In the genomic region with DNA sequence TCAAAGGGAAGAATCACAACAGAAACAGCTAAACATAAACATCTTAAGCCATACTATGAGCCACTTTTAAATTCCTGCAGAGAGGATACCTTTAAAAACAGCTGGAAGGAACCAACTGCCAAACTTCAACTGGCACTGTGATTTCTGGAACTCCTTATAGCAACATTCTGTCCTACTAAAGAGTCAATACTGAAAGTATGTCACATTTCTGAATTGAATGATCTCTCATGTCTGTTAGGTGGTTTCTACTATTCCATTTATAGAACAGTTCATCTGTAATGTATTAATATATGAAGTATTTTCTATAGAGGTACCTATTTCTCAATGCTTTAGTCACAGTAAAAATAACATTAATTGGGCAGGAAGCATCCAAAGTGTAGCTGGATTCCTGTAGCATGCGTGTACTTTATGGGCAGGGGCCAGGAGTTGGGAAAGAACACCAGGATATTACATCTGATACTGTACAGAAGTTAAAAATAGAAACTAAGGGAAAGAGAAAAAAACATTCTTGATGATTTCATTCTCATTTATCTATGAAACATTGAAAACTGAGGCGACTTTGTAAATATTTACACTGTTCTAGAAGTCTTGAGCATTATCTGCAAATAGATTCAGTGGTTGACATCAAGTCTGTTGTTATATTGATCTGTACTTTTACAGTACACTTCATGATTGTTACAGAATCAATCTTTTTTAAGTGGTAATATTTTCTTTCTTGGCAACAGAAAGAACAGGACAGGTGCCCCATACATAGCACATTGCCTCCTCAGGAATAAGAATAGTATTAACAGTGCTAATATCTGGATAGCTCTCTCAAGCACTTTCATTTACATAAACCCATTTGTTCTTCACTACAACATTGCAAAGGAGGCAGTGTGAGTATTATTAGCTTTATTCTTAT, we compare ENCODE assay signal across 1 cellular context.
TF ChIP-seq lines count a peak whose summit lies in the region.

No MANE protein-coding gene starts in this region.

TF ChIP-seq in GM12878, 131 proteins besides CTCF, POLR2A, EP300 and RAD21 (continued from another document and continues in another):
- TF ChIP-seq, protein P1, sequence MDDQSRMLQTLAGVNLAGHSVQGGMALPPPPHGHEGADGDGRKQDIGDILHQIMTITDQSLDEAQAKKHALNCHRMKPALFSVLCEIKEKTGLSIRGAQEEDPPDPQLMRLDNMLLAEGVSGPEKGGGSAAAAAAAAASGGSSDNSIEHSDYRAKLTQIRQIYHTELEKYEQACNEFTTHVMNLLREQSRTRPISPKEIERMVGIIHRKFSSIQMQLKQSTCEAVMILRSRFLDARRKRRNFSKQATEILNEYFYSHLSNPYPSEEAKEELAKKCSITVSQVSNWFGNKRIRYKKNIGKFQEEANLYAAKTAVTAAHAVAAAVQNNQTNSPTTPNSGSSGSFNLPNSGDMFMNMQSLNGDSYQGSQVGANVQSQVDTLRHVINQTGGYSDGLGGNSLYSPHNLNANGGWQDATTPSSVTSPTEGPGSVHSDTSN (IDR thresholded peaks at IDR 0.05; ENCODE audit: insufficient replicate concordance, low read depth, low read length): no peak
- TF ChIP-seq BACH1 (IDR thresholded peaks at IDR 0.05; ENCODE audit: borderline replicate concordance): no peak
- no peak for TF ChIP-seq SPI1 (IDR thresholded peaks at IDR 0.05; ENCODE audit: borderline replicate concordance, insufficient read depth, low read depth, low read length)
- no peak for TF ChIP-seq TAF1 (IDR thresholded peaks at IDR 0.05; ENCODE audit: borderline replicate concordance, low read depth, low read length)
- no peak for TF ChIP-seq CBX3 (IDR thresholded peaks at IDR 0.05; ENCODE audit: borderline replicate concordance, low read depth)
- TF ChIP-seq SP1 (IDR thresholded peaks at IDR 0.05; ENCODE audit: low read depth, low read length): no peak
- no peak for TF ChIP-seq EGR1 (IDR thresholded peaks at IDR 0.05; ENCODE audit: borderline replicate concordance in 1 of 2, low read depth in 2 of 2, low read length in 2 of 2)
- no peak for TF ChIP-seq EZH2 (IDR thresholded peaks at IDR 0.05; ENCODE audit: borderline replicate concordance, control insufficient read depth, low read depth, low read length)
- peak; percentile 37 for TF ChIP-seq IKZF1 (conservative IDR thresholded peaks at IDR 0.05)
- TF ChIP-seq, protein P2, sequence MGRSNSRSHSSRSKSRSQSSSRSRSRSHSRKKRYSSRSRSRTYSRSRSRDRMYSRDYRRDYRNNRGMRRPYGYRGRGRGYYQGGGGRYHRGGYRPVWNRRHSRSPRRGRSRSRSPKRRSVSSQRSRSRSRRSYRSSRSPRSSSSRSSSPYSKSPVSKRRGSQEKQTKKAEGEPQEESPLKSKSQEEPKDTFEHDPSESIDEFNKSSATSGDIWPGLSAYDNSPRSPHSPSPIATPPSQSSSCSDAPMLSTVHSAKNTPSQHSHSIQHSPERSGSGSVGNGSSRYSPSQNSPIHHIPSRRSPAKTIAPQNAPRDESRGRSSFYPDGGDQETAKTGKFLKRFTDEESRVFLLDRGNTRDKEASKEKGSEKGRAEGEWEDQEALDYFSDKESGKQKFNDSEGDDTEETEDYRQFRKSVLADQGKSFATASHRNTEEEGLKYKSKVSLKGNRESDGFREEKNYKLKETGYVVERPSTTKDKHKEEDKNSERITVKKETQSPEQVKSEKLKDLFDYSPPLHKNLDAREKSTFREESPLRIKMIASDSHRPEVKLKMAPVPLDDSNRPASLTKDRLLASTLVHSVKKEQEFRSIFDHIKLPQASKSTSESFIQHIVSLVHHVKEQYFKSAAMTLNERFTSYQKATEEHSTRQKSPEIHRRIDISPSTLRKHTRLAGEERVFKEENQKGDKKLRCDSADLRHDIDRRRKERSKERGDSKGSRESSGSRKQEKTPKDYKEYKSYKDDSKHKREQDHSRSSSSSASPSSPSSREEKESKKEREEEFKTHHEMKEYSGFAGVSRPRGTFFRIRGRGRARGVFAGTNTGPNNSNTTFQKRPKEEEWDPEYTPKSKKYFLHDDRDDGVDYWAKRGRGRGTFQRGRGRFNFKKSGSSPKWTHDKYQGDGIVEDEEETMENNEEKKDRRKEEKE (IDR thresholded peaks at IDR 0.05): no peak
- no peak for TF ChIP-seq POLR2AphosphoS2 (IDR thresholded peaks at IDR 0.05; ENCODE audit: low read depth, low read length)
- TF ChIP-seq NFXL1 (IDR thresholded peaks at IDR 0.05; ENCODE audit: borderline replicate concordance): no peak
- TF ChIP-seq RUNX3 (IDR thresholded peaks at IDR 0.05; ENCODE audit: low read length): peak; percentile 54; the same call in 1 of the 2 replicates
- TF ChIP-seq JUNB (IDR thresholded peaks at IDR 0.05): peak; percentile 80
- TF ChIP-seq, protein P3, sequence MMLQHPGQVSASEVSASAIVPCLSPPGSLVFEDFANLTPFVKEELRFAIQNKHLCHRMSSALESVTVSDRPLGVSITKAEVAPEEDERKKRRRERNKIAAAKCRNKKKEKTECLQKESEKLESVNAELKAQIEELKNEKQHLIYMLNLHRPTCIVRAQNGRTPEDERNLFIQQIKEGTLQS (IDR thresholded peaks at IDR 0.05; ENCODE audit: borderline replicate concordance, extremely low read depth, low read depth, low read length): no peak
- TF ChIP-seq NFIC (IDR thresholded peaks at IDR 0.05; ENCODE audit: low read depth, low read length): peak; percentile 95
- TF ChIP-seq, protein P4, sequence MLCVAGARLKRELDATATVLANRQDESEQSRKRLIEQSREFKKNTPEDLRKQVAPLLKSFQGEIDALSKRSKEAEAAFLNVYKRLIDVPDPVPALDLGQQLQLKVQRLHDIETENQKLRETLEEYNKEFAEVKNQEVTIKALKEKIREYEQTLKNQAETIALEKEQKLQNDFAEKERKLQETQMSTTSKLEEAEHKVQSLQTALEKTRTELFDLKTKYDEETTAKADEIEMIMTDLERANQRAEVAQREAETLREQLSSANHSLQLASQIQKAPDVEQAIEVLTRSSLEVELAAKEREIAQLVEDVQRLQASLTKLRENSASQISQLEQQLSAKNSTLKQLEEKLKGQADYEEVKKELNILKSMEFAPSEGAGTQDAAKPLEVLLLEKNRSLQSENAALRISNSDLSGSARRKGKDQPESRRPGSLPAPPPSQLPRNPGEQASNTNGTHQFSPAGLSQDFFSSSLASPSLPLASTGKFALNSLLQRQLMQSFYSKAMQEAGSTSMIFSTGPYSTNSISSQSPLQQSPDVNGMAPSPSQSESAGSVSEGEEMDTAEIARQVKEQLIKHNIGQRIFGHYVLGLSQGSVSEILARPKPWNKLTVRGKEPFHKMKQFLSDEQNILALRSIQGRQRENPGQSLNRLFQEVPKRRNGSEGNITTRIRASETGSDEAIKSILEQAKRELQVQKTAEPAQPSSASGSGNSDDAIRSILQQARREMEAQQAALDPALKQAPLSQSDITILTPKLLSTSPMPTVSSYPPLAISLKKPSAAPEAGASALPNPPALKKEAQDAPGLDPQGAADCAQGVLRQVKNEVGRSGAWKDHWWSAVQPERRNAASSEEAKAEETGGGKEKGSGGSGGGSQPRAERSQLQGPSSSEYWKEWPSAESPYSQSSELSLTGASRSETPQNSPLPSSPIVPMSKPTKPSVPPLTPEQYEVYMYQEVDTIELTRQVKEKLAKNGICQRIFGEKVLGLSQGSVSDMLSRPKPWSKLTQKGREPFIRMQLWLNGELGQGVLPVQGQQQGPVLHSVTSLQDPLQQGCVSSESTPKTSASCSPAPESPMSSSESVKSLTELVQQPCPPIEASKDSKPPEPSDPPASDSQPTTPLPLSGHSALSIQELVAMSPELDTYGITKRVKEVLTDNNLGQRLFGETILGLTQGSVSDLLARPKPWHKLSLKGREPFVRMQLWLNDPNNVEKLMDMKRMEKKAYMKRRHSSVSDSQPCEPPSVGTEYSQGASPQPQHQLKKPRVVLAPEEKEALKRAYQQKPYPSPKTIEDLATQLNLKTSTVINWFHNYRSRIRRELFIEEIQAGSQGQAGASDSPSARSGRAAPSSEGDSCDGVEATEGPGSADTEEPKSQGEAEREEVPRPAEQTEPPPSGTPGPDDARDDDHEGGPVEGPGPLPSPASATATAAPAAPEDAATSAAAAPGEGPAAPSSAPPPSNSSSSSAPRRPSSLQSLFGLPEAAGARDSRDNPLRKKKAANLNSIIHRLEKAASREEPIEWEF (IDR thresholded peaks at IDR 0.05; ENCODE audit: insufficient replicate concordance, low read depth, low read length): no peak
- TF ChIP-seq NR2F1 (conservative IDR thresholded peaks at IDR 0.05): no peak
- TF ChIP-seq TCF12 (IDR thresholded peaks at IDR 0.05; ENCODE audit: low read depth, low read length): no peak
- no peak for TF ChIP-seq FOXK2 (IDR thresholded peaks at IDR 0.05)
- TF ChIP-seq CEBPB (IDR thresholded peaks at IDR 0.05; ENCODE audit: borderline replicate concordance in 1 of 2, low read depth in 2 of 2, low read length in 2 of 2): no peak
- TF ChIP-seq NR2C2 (IDR thresholded peaks at IDR 0.05; ENCODE audit: borderline replicate concordance, control insufficient read depth, insufficient read length, low read depth): no peak
- TF ChIP-seq FOXM1 (IDR thresholded peaks at IDR 0.05; ENCODE audit: low read depth, low read length): peak; percentile 91
- TF ChIP-seq ASH2L (IDR thresholded peaks at IDR 0.05; ENCODE audit: borderline replicate concordance, low read depth): no peak
- TF ChIP-seq PAX5 (IDR thresholded peaks at IDR 0.05; ENCODE audit: borderline replicate concordance, low read depth, low read length): no peak
- TF ChIP-seq SMC3 (IDR thresholded peaks at IDR 0.05; ENCODE audit: borderline replicate concordance, low read length): no peak
- TF ChIP-seq SRF (IDR thresholded peaks at IDR 0.05; ENCODE audit: low read depth in 2 of 2, low read length in 2 of 2): no peak
- no peak for TF ChIP-seq HCFC1 (IDR thresholded peaks at IDR 0.05; ENCODE audit: low read length)
- TF ChIP-seq, protein P5, sequence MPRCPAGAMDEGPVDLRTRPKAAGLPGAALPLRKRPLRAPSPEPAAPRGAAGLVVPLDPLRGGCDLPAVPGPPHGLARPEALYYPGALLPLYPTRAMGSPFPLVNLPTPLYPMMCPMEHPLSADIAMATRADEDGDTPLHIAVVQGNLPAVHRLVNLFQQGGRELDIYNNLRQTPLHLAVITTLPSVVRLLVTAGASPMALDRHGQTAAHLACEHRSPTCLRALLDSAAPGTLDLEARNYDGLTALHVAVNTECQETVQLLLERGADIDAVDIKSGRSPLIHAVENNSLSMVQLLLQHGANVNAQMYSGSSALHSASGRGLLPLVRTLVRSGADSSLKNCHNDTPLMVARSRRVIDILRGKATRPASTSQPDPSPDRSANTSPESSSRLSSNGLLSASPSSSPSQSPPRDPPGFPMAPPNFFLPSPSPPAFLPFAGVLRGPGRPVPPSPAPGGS (IDR thresholded peaks at IDR 0.05; ENCODE audit: borderline replicate concordance, insufficient read depth, low read depth, low read length, poor library complexity, severe bottlenecking): no peak
- no peak for TF ChIP-seq NRF1 (conservative IDR thresholded peaks at IDR 0.05; ENCODE audit: low read depth, low read length)
- TF ChIP-seq, protein P6, sequence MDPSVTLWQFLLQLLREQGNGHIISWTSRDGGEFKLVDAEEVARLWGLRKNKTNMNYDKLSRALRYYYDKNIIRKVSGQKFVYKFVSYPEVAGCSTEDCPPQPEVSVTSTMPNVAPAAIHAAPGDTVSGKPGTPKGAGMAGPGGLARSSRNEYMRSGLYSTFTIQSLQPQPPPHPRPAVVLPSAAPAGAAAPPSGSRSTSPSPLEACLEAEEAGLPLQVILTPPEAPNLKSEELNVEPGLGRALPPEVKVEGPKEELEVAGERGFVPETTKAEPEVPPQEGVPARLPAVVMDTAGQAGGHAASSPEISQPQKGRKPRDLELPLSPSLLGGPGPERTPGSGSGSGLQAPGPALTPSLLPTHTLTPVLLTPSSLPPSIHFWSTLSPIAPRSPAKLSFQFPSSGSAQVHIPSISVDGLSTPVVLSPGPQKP (IDR thresholded peaks at IDR 0.05; ENCODE audit: low read depth, low read length): no peak
- TF ChIP-seq, protein P7, sequence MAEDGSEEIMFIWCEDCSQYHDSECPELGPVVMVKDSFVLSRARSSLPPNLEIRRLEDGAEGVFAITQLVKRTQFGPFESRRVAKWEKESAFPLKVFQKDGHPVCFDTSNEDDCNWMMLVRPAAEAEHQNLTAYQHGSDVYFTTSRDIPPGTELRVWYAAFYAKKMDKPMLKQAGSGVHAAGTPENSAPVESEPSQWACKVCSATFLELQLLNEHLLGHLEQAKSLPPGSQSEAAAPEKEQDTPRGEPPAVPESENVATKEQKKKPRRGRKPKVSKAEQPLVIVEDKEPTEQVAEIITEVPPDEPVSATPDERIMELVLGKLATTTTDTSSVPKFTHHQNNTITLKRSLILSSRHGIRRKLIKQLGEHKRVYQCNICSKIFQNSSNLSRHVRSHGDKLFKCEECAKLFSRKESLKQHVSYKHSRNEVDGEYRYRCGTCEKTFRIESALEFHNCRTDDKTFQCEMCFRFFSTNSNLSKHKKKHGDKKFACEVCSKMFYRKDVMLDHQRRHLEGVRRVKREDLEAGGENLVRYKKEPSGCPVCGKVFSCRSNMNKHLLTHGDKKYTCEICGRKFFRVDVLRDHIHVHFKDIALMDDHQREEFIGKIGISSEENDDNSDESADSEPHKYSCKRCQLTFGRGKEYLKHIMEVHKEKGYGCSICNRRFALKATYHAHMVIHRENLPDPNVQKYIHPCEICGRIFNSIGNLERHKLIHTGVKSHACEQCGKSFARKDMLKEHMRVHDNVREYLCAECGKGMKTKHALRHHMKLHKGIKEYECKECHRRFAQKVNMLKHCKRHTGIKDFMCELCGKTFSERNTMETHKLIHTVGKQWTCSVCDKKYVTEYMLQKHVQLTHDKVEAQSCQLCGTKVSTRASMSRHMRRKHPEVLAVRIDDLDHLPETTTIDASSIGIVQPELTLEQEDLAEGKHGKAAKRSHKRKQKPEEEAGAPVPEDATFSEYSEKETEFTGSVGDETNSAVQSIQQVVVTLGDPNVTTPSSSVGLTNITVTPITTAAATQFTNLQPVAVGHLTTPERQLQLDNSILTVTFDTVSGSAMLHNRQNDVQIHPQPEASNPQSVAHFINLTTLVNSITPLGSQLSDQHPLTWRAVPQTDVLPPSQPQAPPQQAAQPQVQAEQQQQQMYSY (CRISPR knock-in tag; IDR thresholded peaks at IDR 0.05): no peak
- peak; percentile 50; the same call in 1 of the 2 replicates for TF ChIP-seq CREM (IDR thresholded peaks at IDR 0.05; ENCODE audit: low read depth)
- TF ChIP-seq, protein P8, sequence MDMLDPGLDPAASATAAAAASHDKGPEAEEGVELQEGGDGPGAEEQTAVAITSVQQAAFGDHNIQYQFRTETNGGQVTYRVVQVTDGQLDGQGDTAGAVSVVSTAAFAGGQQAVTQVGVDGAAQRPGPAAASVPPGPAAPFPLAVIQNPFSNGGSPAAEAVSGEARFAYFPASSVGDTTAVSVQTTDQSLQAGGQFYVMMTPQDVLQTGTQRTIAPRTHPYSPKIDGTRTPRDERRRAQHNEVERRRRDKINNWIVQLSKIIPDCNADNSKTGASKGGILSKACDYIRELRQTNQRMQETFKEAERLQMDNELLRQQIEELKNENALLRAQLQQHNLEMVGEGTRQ (IDR thresholded peaks at IDR 0.05; ENCODE audit: borderline replicate concordance, low read depth, low read length): no peak
